In the genomic region with DNA sequence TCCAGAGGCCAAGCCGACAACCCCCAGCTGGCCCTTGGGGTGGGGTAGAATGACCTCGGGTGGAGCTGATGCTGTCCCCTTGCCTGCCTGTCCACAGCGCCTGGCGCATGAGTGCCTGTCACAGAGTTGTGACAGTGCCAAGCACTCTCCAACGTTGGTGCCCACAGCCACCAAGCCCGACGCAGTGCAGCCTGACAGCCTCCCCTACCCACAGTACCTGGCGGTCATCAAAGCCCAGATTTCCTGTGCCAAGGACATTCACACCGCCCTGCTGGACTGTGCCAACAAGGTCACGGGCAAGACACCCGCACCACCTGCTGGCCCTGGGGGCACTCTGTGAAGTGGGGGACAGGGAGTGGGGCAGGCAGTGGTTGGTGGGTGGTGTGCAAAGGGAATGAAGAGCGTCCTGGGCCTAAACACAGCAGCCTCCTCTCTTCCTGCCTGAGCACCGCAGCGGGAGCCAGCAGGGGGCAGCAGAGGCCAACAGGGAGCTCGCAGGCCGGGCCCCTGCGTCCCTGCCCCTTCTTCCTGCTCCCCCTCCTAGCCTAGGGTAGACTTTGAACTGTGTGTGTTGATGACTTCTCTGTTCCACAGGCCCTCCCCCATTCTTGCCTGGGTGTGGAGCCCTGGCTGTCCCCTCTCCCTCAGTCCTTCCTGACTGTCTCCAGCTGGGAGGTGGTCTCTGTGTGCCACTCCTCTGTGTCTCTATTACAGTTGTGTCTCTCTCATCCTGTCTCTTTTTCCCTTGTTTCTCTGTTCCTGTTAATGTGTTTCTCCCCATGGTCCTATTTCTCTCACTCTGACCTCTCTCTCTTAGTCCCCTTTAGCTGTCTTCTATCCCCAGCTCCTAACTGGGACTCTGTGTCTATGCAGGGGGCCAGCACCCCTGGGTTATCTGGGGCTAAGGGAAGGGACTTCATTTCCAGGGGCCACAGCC, we compare ENCODE assay signal across 8 cellular contexts. TPM values are rescaled to one million over a fixed set of nuclear protein-coding genes. Genes with fewer than 3 reads are reported as not detected.
A peak's percentile ranks its signal among the peaks of the same experiment; 100 is the strongest.
DNase-seq lines count a peak whose midpoint lies in the region; ATAC-seq, FAIRE-seq and TF ChIP-seq lines count a peak whose summit lies in the region.

No MANE protein-coding gene starts in this region.

- H2BK15ac ChIP-seq in mesenchymal stem cell (ENCODE audit: low read depth, poor library complexity, severe bottlenecking): peak overlapping the region; percentile 39

- no peaks in the 10 kb centered on the region for H3K9me3 ChIP-seq in mesenchymal stem cell (ENCODE audit: control insufficient read depth, low read length)

- H2AK5ac ChIP-seq in mesenchymal stem cell (ENCODE audit: low read length, severe bottlenecking): no peak overlapping the region

- no peaks in the 10 kb centered on the region for H3K27me3 Mint-ChIP-seq in activated CD8-positive, alpha-beta T cell treated with anti-CD3 and anti-CD28 coated beads, Interleukin-2, amount 10 ng/mL, durations not matched to agents 7 days and 5 days (ENCODE audit: low read depth)

- ATAC-seq in HG03520 (IDR thresholded peaks at IDR 0.05; ENCODE audit: unreplicated experiment) (peak; percentile 29), HG03565 (IDR thresholded peaks at IDR 0.05; ENCODE audit: unreplicated experiment) (no peak)
- ATAC-seq in activated CD8-positive, alpha-beta T cell treated with anti-CD3 and anti-CD28 coated beads, Interleukin-2, amount 10 ng/mL, durations not matched to agents 7 days and 5 days: peak; percentile 70

- H2AFZ ChIP-seq in mesenchymal stem cell (ENCODE audit: low read depth, low read length): no peak overlapping the region

- H2BK120ac ChIP-seq in mesenchymal stem cell (ENCODE audit: low read depth, low read length): peak overlapping the region; percentile 88

- 68% methylated on average over 11 of the region's 17 CpGs for WGBS in mesenchymal stem cell

- CTCF ChIA-PET in activated CD8-positive, alpha-beta T cell treated with anti-CD3 and anti-CD28 coated beads, Interleukin-2, amount 10 ng/mL, durations not matched to agents 7 days and 5 days (lab: Charles Lee): interaction anchor here (0.7 to 3.8 kb wide), 14 partner anchors 10 to 287 kb away, joined by 3 to 145 read pairs (median 4); a partner anchor contains a TSS

- DNase-seq in GM12892 (ENCODE audit: insufficient read length) (peak; percentile 94), ecto neural progenitor cell (ENCODE audit: low spot score) (peak; percentile 89), mesenchymal stem cell (peak; percentile 90)
- peak; percentile 89 for DNase-seq in NK-92 treated with Interleukin-12 subunit alpha and Interleukin-12 subunit beta, amount 100 ng/mL, for 24 hours (lab: John Stamatoyannopoulos, UW)
- DNase-seq in activated CD8-positive, alpha-beta T cell treated with anti-CD3 and anti-CD28 coated beads, Interleukin-2, amount 10 ng/mL, durations not matched to agents 7 days and 5 days: peak; percentile 95
- DNase-seq in stimulated activated CD8-positive, alpha-beta memory T cell treated with anti-CD3 and anti-CD28 coated beads, Interleukin-15, amount 100 ng/mL, for 1 hour (ENCODE audit: low read depth): peak; percentile 94

- H3K4me2 ChIP-seq in mesenchymal stem cell (ENCODE audit: low read length, poor library complexity, severe bottlenecking): no peak overlapping the region

- no peak overlapping the region for H3K23ac ChIP-seq in mesenchymal stem cell (ENCODE audit: low read length in 2 of 2)

- H4K8ac ChIP-seq in mesenchymal stem cell (ENCODE audit: low read length): peak overlapping the region; percentile 87

- peak overlapping the region; percentile 1 for H3K27ac ChIP-seq in mesenchymal stem cell (ENCODE audit: low read length, poor library complexity, severe bottlenecking)

- peak; percentile 48; the same call in 1 of the 2 replicates for TF ChIP-seq POLR2A in GM12892 (IDR thresholded peaks at IDR 0.05; ENCODE audit: low read depth, low read length)

- H3K18ac ChIP-seq in mesenchymal stem cell (ENCODE audit: low read depth in 1 of 2, low read length in 2 of 2): peak overlapping the region; percentile 4 to 77

- no peaks in the 10 kb centered on the region for H3K27me3 ChIP-seq in mesenchymal stem cell (ENCODE audit: control insufficient read depth in 1 of 2, insufficient read depth in 1 of 2, low read length in 2 of 2)

- H3K4me1 ChIP-seq in mesenchymal stem cell (ENCODE audit: control insufficient read depth, insufficient read depth, low read depth, low read length): peaks cover 20% of the 10 kb centered on the region

- H3K27ac Mint-ChIP-seq in activated CD8-positive, alpha-beta T cell treated with anti-CD3 and anti-CD28 coated beads, Interleukin-2, amount 10 ng/mL, durations not matched to agents 7 days and 5 days: peak overlapping the region; percentile 82

- peaks cover 30% of the 10 kb centered on the region for H3K36me3 Mint-ChIP-seq in activated CD8-positive, alpha-beta T cell treated with anti-CD3 and anti-CD28 coated beads, Interleukin-2, amount 10 ng/mL, durations not matched to agents 7 days and 5 days (ENCODE audit: low read depth)

- POLR2A ChIA-PET in activated CD8-positive, alpha-beta T cell treated with anti-CD3 and anti-CD28 coated beads, Interleukin-2, amount 10 ng/mL, durations not matched to agents 7 days and 5 days (lab: Charles Lee): interaction anchor here (0.6 to 6.4 kb wide), 7 partner anchors 10 to 585 kb away, joined by 3 to 100 read pairs (median 7); a partner anchor contains a TSS

- peak overlapping the region in 1 of 2 experiments; percentile 19 for H3K4me3 ChIP-seq in mesenchymal stem cell (ENCODE audit: insufficient read depth in 1 of 2, low read depth in 1 of 2, low read length in 2 of 2)

- H2BK12ac ChIP-seq in mesenchymal stem cell (ENCODE audit: low read length in 2 of 2): peak overlapping the region; percentile 73 to 80

- H4K91ac ChIP-seq in mesenchymal stem cell (ENCODE audit: low read length): peak overlapping the region; percentile 90

- H3K4me3 Mint-ChIP-seq in activated CD8-positive, alpha-beta T cell treated with anti-CD3 and anti-CD28 coated beads, Interleukin-2, amount 10 ng/mL, durations not matched to agents 7 days and 5 days: peak overlapping the region; percentile 2

- peak; percentile 88 for FAIRE-seq in GM12892 (lab: Jason Lieb, UNC)

- peaks cover 70% of the 10 kb centered on the region for H3K4me1 Mint-ChIP-seq in activated CD8-positive, alpha-beta T cell treated with anti-CD3 and anti-CD28 coated beads, Interleukin-2, amount 10 ng/mL, durations not matched to agents 7 days and 5 days (ENCODE audit: low read depth)

- no peak overlapping the region for H2BK5ac ChIP-seq in mesenchymal stem cell (ENCODE audit: low read depth, low read length, poor library complexity, severe bottlenecking)

- H3K9ac ChIP-seq in mesenchymal stem cell (ENCODE audit: low read length): peak overlapping the region; percentile 89

- H3K14ac ChIP-seq in mesenchymal stem cell (ENCODE audit: low read length in 2 of 2): no peak overlapping the region

- H3K79me1 ChIP-seq in mesenchymal stem cell (replicated peaks; ENCODE audit: low read length, poor library complexity, severe bottlenecking): peaks cover 20% of the 10 kb centered on the region

- peaks cover 32 to 37% of the 10 kb centered on the region in 2 experiments for H3K36me3 ChIP-seq in mesenchymal stem cell (ENCODE audit: control insufficient read depth in 1 of 2, insufficient read depth in 2 of 2, low read depth in 1 of 2, low read length in 2 of 2)

- peak overlapping the region; percentile 49 to 63 for H3K4ac ChIP-seq in mesenchymal stem cell (ENCODE audit: low read depth in 1 of 2, low read length in 2 of 2)

- no peaks in the 10 kb centered on the region for H3K9me3 Mint-ChIP-seq in activated CD8-positive, alpha-beta T cell treated with anti-CD3 and anti-CD28 coated beads, Interleukin-2, amount 10 ng/mL, durations not matched to agents 7 days and 5 days (ENCODE audit: insufficient read depth)

RNA-seq across cellular contexts. Expression of a gene that starts 6.5 kb away (rescaled TPM):
- 9.6 TPM for polyA plus RNA-seq in GM12892 (2012; ENCODE audit: missing spikeins)
- 10 to 100 TPM; 32.6 to 39.3 TPM for total RNA-seq in activated CD8-positive, alpha-beta T cell treated with anti-CD3 and anti-CD28 coated beads, Interleukin-2, amount 10 ng/mL, durations not matched to agents 7 days and 5 days
- 31.3 TPM for polyA plus RNA-seq in mesenchymal stem cell (2013, experiment 1 of 2)
- 31.7 TPM for polyA plus RNA-seq in mesenchymal stem cell (2013, experiment 2 of 2)

RNA-seq across cellular contexts. Expression of a gene that starts 6.7 kb away (rescaled TPM):
- 24.4 TPM for polyA plus RNA-seq in GM12892 (2012; ENCODE audit: missing spikeins)
- 10 to 100 TPM; 48.2 to 48.9 TPM for total RNA-seq in activated CD8-positive, alpha-beta T cell treated with anti-CD3 and anti-CD28 coated beads, Interleukin-2, amount 10 ng/mL, durations not matched to agents 7 days and 5 days
- polyA plus RNA-seq in mesenchymal stem cell (2013, experiment 1 of 2): 45.4 TPM
- 45.0 TPM for polyA plus RNA-seq in mesenchymal stem cell (2013, experiment 2 of 2)

RNA-seq across cellular contexts. Expression of a gene that starts 9.0 kb away (rescaled TPM):
- 29.0 TPM for polyA plus RNA-seq in GM12892 (2012; ENCODE audit: missing spikeins)
- 10 to 100 TPM; 72.4 to 91.4 TPM for total RNA-seq in activated CD8-positive, alpha-beta T cell treated with anti-CD3 and anti-CD28 coated beads, Interleukin-2, amount 10 ng/mL, durations not matched to agents 7 days and 5 days
- 316 TPM for polyA plus RNA-seq in mesenchymal stem cell (2013, experiment 1 of 2)
- 290 TPM for polyA plus RNA-seq in mesenchymal stem cell (2013, experiment 2 of 2)

RNA-seq across cellular contexts. Expression of a gene that starts 14.8 kb away (rescaled TPM):
- polyA plus RNA-seq in GM12892 (2012; ENCODE audit: missing spikeins): 14.7 TPM
- 10 to 100 TPM; 64.4 to 68.5 TPM for total RNA-seq in activated CD8-positive, alpha-beta T cell treated with anti-CD3 and anti-CD28 coated beads, Interleukin-2, amount 10 ng/mL, durations not matched to agents 7 days and 5 days
- polyA plus RNA-seq in mesenchymal stem cell (2013, experiment 1 of 2): 61.4 TPM
- 51.6 TPM for polyA plus RNA-seq in mesenchymal stem cell (2013, experiment 2 of 2)

RNA-seq across cellular contexts. Expression of a gene that starts 38.1 kb away (rescaled TPM):
- 4,399 TPM for polyA plus RNA-seq in GM12892 (2012; ENCODE audit: missing spikeins)
- total RNA-seq in activated CD8-positive, alpha-beta T cell treated with anti-CD3 and anti-CD28 coated beads, Interleukin-2, amount 10 ng/mL, durations not matched to agents 7 days and 5 days: 1,000 to 10,000 TPM; 2,100 to 2,157 TPM
- 3,108 TPM for polyA plus RNA-seq in mesenchymal stem cell (2013, experiment 1 of 2)
- 3,178 TPM for polyA plus RNA-seq in mesenchymal stem cell (2013, experiment 2 of 2)
